In the genomic region with DNA sequence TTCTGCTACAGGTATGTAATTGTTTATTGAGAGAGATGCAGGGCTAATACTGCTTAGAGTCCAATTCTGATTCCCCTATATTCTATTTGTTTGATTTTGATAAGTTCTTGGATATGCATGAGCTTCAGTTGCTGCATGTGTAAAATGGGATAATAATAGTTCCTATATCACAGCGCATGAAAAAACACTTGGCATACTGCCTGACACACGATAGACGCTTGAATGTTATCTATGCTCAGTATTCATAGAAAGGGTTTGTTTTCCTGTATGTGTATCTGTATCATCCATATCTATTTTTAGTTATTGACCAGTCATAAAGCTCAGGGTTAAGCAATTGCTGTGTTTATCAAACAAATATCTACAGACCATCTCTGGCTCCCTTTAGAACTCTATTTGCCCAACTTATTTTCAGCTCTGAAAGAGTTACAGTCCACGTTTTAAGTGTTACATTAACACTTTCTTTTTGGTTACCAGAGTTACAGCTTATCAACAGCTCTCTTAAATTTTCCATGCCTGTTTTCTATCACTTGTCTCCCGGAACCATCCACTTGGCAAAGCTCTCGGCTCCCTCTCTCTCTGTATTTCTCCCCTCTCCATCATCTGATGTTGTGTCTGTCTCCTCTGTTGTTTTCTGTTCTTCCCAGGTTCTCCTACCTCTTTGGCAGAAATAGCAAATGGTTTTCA, we compare ENCODE assay signal across 21 cellular contexts.
DNase-seq lines count a peak whose midpoint lies in the region; TF ChIP-seq lines count a peak whose summit lies in the region.
"Had no signal": no experiment of that assay in that cellular context is flagged by ENCODE, and none has a peak within 500 bp of the region (broad histone marks: within the 10 kb centered on the region; RNA-seq: fewer than 3 reads in every experiment).

No MANE protein-coding gene starts in this region.

- in situ Hi-C loops in transverse colon (cut with MboI; ENCODE audit: low pct_ligation_motif_present in 1 of 4, low pct_unique_long_range_greater_than_20kb in 1 of 4, low sequenced_read_pairs in 3 of 4), result no loop called here

- H3K9me3 ChIP-seq in cardiac muscle cell (ENCODE audit: low read depth), result no peaks in the 10 kb centered on the region
- H3K9me3 ChIP-seq in left ventricle myocardium inferior (replicated peaks), result no peaks in the 10 kb centered on the region
- no peaks in the 10 kb centered on the region for H3K9me3 ChIP-seq in mesodermal cell (ENCODE audit: control insufficient read depth, low read length)
- H3K9me3 ChIP-seq in transverse colon, result no peaks in the 10 kb centered on the region

- peaks cover 36% of the 10 kb centered on the region for H3K4me1 ChIP-seq in cardiac muscle cell (ENCODE audit: low read depth)
- H3K4me1 ChIP-seq in left ventricle myocardium inferior, result peaks cover 14% of the 10 kb centered on the region
- H3K4me1 ChIP-seq in mesodermal cell (ENCODE audit: control insufficient read depth, insufficient read depth, low read length, poor library complexity, severe bottlenecking), result no peaks in the 10 kb centered on the region
- no peaks in the 10 kb centered on the region for H3K4me1 ChIP-seq in transverse colon

- peak in 1 of 2 donors; percentile 88 for DNase-seq in cardiac muscle cell (ENCODE audit: low read depth in 1 of 2, low spot score in 1 of 2)
- DNase-seq in left ventricle myocardium inferior, result no peak
- DNase-seq in transverse colon, result no peak
- DNase-seq in Ammon's horn (ENCODE audit: low spot score), result no peak
- no peak for DNase-seq in NCI-H345 (lab: John Stamatoyannopoulos, UW)
- DNase-seq in activated T-cell treated with anti-CD3 and anti-CD28 coated beads for 4 hours, result no peak
- DNase-seq: CD8-positive, alpha-beta T cell; DMS79 treated with DMSO at 0.1 percent for 48 hours; GF-D8; Karpas-422; MV-4-11; NCI-H1105; NCI-H1436 treated with DMSO at 0.1 percent for 48 hours; NCI-H187 treated with DMSO at 0.1 percent for 48 hours; NCI-H2171 treated with DMSO at 0.1 percent for 48 hours; NCI-H524; NCI-H774; PC-9; SHP77 had no signal

- TF ChIP-seq CTCF in cardiac muscle cell (IDR thresholded peaks at IDR 0.05; ENCODE audit: low read depth, low read length) (no peak), left ventricle myocardium inferior (IDR thresholded peaks at IDR 0.05; ENCODE audit: borderline replicate concordance) (no peak), transverse colon (IDR thresholded peaks at IDR 0.05) (no peak)

- intact Hi-C loops in left ventricle myocardium inferior (cut with micrococcal nuclease) (no loop called here), transverse colon (cut with DNase I; ENCODE audit: low total_unique reads) (no loop called here)

- H3K4me3 ChIP-seq in cardiac muscle cell (no peak overlapping the region), left ventricle myocardium inferior (no peak overlapping the region), mesodermal cell (ENCODE audit: extremely low read depth, insufficient read depth, low read length, poor library complexity, severe bottlenecking) (no peak overlapping the region), transverse colon (no peak overlapping the region)
- H3K4me3 ChIP-seq: PC-9 had no signal

- TF ChIP-seq EP300 in transverse colon (IDR thresholded peaks at IDR 0.05; ENCODE audit: low read depth), result no peak

- 45 to 67% methylated on average over 2 to 3 of the region's 6 CpGs for WGBS in mesodermal cell (ENCODE audit: insufficient coverage in 2 of 2), 2 experiments
- 37 to 44% methylated on average over 6 of the region's 6 CpGs for WGBS in transverse colon (ENCODE audit: low coverage in 1 of 2), 2 donors

- H3K27ac ChIP-seq in cardiac muscle cell (peak overlapping the region; percentile 97), left ventricle myocardium inferior (replicated peaks) (peak overlapping the region; percentile 58), mesodermal cell (ENCODE audit: low read depth, low read length, severe bottlenecking) (peak overlapping the region; percentile 6), transverse colon (peak overlapping the region in 3 of 4 donors; percentile 38 to 59 (median 53))
- H3K27ac ChIP-seq: C4-2B, PC-9 had no signal

- H3K27me3 ChIP-seq in cardiac muscle cell (no peaks in the 10 kb centered on the region), left ventricle myocardium inferior (ENCODE audit: low read depth) (no peaks in the 10 kb centered on the region), transverse colon (no peaks in the 10 kb centered on the region)

- H3K36me3 ChIP-seq in cardiac muscle cell, result no peaks in the 10 kb centered on the region
- H3K36me3 ChIP-seq in left ventricle myocardium inferior, result no peaks in the 10 kb centered on the region
- no peaks in the 10 kb centered on the region for H3K36me3 ChIP-seq in mesodermal cell (ENCODE audit: control insufficient read depth, insufficient read depth, low read length)
- H3K36me3 ChIP-seq in transverse colon, result no peaks in the 10 kb centered on the region

- no peak for TF ChIP-seq POLR2A in transverse colon (IDR thresholded peaks at IDR 0.05)

Comparison
In these comparisons a context has a peak if more than half of its experiments do, and no peak if none do; other contexts are left out.
1. H3K27ac ChIP-seq: peak in every context shown above with its lines; median percentile 97 in cardiac muscle cell; 58 in left ventricle myocardium inferior; 53 in transverse colon; 6 in mesodermal cell.